ENCODE assay signal across 18 cellular contexts in genomic region chr14:103886304-103887169, GRCh38. TPM values are rescaled to one million over a fixed set of nuclear protein-coding genes. Genes with fewer than 3 reads are reported as not detected.
A peak's percentile ranks its signal among the peaks of the same experiment; 100 is the strongest.
DNase-seq lines count a peak whose midpoint lies in the region; ATAC-seq and TF ChIP-seq lines count a peak whose summit lies in the region.
"Had no signal": no experiment of that assay in that cellular context is flagged by ENCODE, and none has a peak within 500 bp of the region (broad histone marks: within the 10 kb centered on the region; RNA-seq: fewer than 3 reads in every experiment).

No MANE protein-coding gene starts in this region.

- H3K4me3 ChIP-seq in AG04449 (ENCODE audit: low read depth, low read length) (no peak overlapping the region), epithelial cell of esophagus (ENCODE audit: low read length) (no peak overlapping the region)
- H3K4me3 ChIP-seq: suprapubic skin had no signal

- H3K36me3 Mint-ChIP-seq in nephron progenitor cell (ENCODE audit: low read depth), result no peaks in the 10 kb centered on the region
- H3K36me3 Mint-ChIP-seq in activated naive CD4-positive, alpha-beta T cell treated with anti-CD3 and anti-CD28 coated beads, Interleukin-2, amount 50 U/mL, for 72 hours, result no peaks in the 10 kb centered on the region
- H3K36me3 Mint-ChIP-seq: activated naive CD4-positive, alpha-beta T cell treated with anti-CD3 and anti-CD28 coated beads, Interleukin-2, amount 50 U/mL, for 24 hours had no signal

- H3K9me3 Mint-ChIP-seq in nephron progenitor cell, result no peaks in the 10 kb centered on the region
- H3K9me3 Mint-ChIP-seq in activated naive CD4-positive, alpha-beta T cell treated with anti-CD3 and anti-CD28 coated beads, Interleukin-2, amount 50 U/mL, for 72 hours, result no peaks in the 10 kb centered on the region
- H3K9me3 Mint-ChIP-seq: activated naive CD4-positive, alpha-beta T cell treated with anti-CD3 and anti-CD28 coated beads, Interleukin-2, amount 50 U/mL, for 24 hours had no signal

- peak overlapping the region; percentile 29 for H3K27ac Mint-ChIP-seq in nephron progenitor cell
- peak overlapping the region in 1 of 2 donors; percentile 25 for H3K27ac Mint-ChIP-seq in activated naive CD4-positive, alpha-beta T cell treated with anti-CD3 and anti-CD28 coated beads, Interleukin-2, amount 50 U/mL, for 72 hours
- H3K27ac Mint-ChIP-seq: activated naive CD4-positive, alpha-beta T cell treated with anti-CD3 and anti-CD28 coated beads, Interleukin-2, amount 50 U/mL, for 24 hours had no signal

- H3K4me1 Mint-ChIP-seq in nephron progenitor cell, result peaks cover 28% of the 10 kb centered on the region
- H3K4me1 Mint-ChIP-seq: activated naive CD4-positive, alpha-beta T cell treated with anti-CD3 and anti-CD28 coated beads, Interleukin-2, amount 50 U/mL, for 24 hours had no signal

- peak overlapping the region; percentile 71 for H3K4me3 Mint-ChIP-seq in nephron progenitor cell
- H3K4me3 Mint-ChIP-seq: activated naive CD4-positive, alpha-beta T cell treated with anti-CD3 and anti-CD28 coated beads, Interleukin-2, amount 50 U/mL, for 24 hours had no signal

- peaks cover 6% of the 10 kb centered on the region for H3K27me3 Mint-ChIP-seq in nephron progenitor cell (ENCODE audit: low read depth, poor library complexity)
- H3K27me3 Mint-ChIP-seq: activated naive CD4-positive, alpha-beta T cell treated with anti-CD3 and anti-CD28 coated beads, Interleukin-2, amount 50 U/mL, for 24 hours had no signal

- DNase-seq in AG04449 (ENCODE audit: low read depth, low spot score) (no peak), NCI-H146 treated with DMSO at 0.1 percent for 48 hours (lab: John Stamatoyannopoulos, UW; ENCODE audit: unreplicated experiment) (peak; percentile 9), epithelial cell of esophagus (ENCODE audit: low read depth) (no peak), nephron progenitor cell (peak; percentile 63), SHP77 treated with DMSO at 0.1 percent for 48 hours (lab: John Stamatoyannopoulos, UW) (no peak), NCI-H748 treated with DMSO at 0.1 percent for 48 hours (lab: John Stamatoyannopoulos, UW) (no peak)
- DNase-seq in activated naive CD4-positive, alpha-beta T cell treated with anti-CD3 and anti-CD28 coated beads, Interleukin-2, amount 50 U/mL, for 72 hours (ENCODE audit: low spot score in 2 of 2), result no peak
- DNase-seq: activated CD4-positive, alpha-beta T cell treated with anti-CD3 and anti-CD28 coated beads for 1 hour; activated CD8-positive, alpha-beta memory T cell treated with anti-CD3 and anti-CD28 coated beads, Interleukin-2, amount 50 U/mL, for 48 hours; GDM1; kidney; NCI-H2081 treated with DMSO at 0.1 percent for 48 hours; T-helper 2 cell had no signal

- TF ChIP-seq CTCF in AG04449 (IDR thresholded peaks at IDR 0.05; ENCODE audit: insufficient read depth, low read length, missing control alignments) (peak; percentile 26), epithelial cell of esophagus (IDR thresholded peaks at IDR 0.05; ENCODE audit: insufficient read depth, low read depth, low read length, missing control alignments) (peak; percentile 19), nephron progenitor cell (IDR thresholded peaks at IDR 0.05) (peak; percentile 30)

- POLR2A ChIA-PET in AG04449 (lab: Yijun Ruan, JAX), result no interaction called here

- CTCF ChIA-PET in AG04449 (lab: Yijun Ruan, JAX), result interaction anchor here (0.6 to 1.8 kb wide), 4 partner anchors 9 to 95 kb away, joined by 3 to 6 read pairs (median 3); no protein-coding TSS in a partner anchor

- no peak for ATAC-seq in GM18858 (IDR thresholded peaks at IDR 0.05; ENCODE audit: unreplicated experiment)
- ATAC-seq in activated naive CD4-positive, alpha-beta T cell treated with anti-CD3 and anti-CD28 coated beads, Interleukin-2, amount 50 U/mL, for 72 hours, result no peak
- ATAC-seq: Right ventricle myocardium inferior had no signal

RNA-seq across cellular contexts. Expression of gene PPP1R13B, which starts 39.2 kb away (rescaled TPM):
- total RNA-seq in activated naive CD4-positive, alpha-beta T cell treated with anti-CD3 and anti-CD28 coated beads, Interleukin-2, amount 50 U/mL, for 72 hours, result 10 to 100 TPM; 11.7 to 12.1 TPM

RNA-seq across cellular contexts. Expression of gene TDRD9, which starts 41.7 kb away (rescaled TPM):
- total RNA-seq in activated naive CD4-positive, alpha-beta T cell treated with anti-CD3 and anti-CD28 coated beads, Interleukin-2, amount 50 U/mL, for 72 hours, result under 1 TPM; 0.10 to 0.68 TPM

RNA-seq across cellular contexts. Expression of gene RD3L, which starts 55.8 kb away (rescaled TPM):
- not detected for total RNA-seq in activated naive CD4-positive, alpha-beta T cell treated with anti-CD3 and anti-CD28 coated beads, Interleukin-2, amount 50 U/mL, for 72 hours
- total RNA-seq: kidney, pulmonary artery endothelial cell, suprapubic skin had no signal

Comparison
In these comparisons a context has a peak if more than half of its experiments do, and no peak if none do; other contexts are left out.
1. DNase-seq: peak in NCI-H146 treated with DMSO at 0.1 percent for 48 hours (single experiment) and nephron progenitor cell (single experiment); none in AG04449 (single experiment), epithelial cell of esophagus (single experiment), SHP77 treated with DMSO at 0.1 percent for 48 hours (single experiment), NCI-H748 treated with DMSO at 0.1 percent for 48 hours (single experiment) and activated naive CD4-positive, alpha-beta T cell treated with anti-CD3 and anti-CD28 coated beads, Interleukin-2, amount 50 U/mL, for 72 hours (0 of 2).
2. Peak in every context shown above with its lines, with median percentiles within 50 percentile points of each other: CTCF ChIP-seq.